ENCODE assay signal across 1 cellular context in genomic region chr1:1511533-1512285, GRCh38.
A peak's percentile ranks its signal among the peaks of the same experiment; 100 is the strongest.
TF ChIP-seq lines count a peak whose summit lies in the region.

ATAD3A (plus strand) TSS chr1:1512162; CDS start chr1:1512269, 107 bp downstream.

TF ChIP-seq in HepG2, 621 proteins besides CTCF, POLR2A, EP300 and RAD21 (continued from another document and continues in another):
- peak; percentile 68 for TF ChIP-seq HCFC1 (IDR thresholded peaks at IDR 0.05; ENCODE audit: low read depth, low read length)
- TF ChIP-seq CBX2 (IDR thresholded peaks at IDR 0.05; ENCODE audit: low read depth, low read length), result no peak
- TF ChIP-seq CBX2 (CRISPR knock-in tag; IDR thresholded peaks at IDR 0.05; ENCODE audit: low read depth), result no peak
- peak; percentile 54; the same call in 1 of the 2 replicates for TF ChIP-seq ZNF746 (CRISPR knock-in tag; IDR thresholded peaks at IDR 0.05)
- TF ChIP-seq CREBL2 (CRISPR knock-in tag; IDR thresholded peaks at IDR 0.05; ENCODE audit: borderline replicate concordance), result no peak
- TF ChIP-seq ZNF451 (CRISPR knock-in tag; IDR thresholded peaks at IDR 0.05), result peak; percentile 61; the same call in 1 of the 2 replicates
- TF ChIP-seq TGIF2 (CRISPR knock-in tag; IDR thresholded peaks at IDR 0.05), result peak; percentile 88
- TF ChIP-seq ZNF263 (CRISPR knock-in tag; IDR thresholded peaks at IDR 0.05), result 0 out of 2 replicates have a peak, but pooled peaks have one; percentile 1
- TF ChIP-seq GTF2F1 (IDR thresholded peaks at IDR 0.05; ENCODE audit: low read length), result no peak
- no peak for TF ChIP-seq SNAPC5 (CRISPR knock-in tag; IDR thresholded peaks at IDR 0.05; ENCODE audit: borderline replicate concordance)
- peak; percentile 92; the same call in 1 of the 2 replicates for TF ChIP-seq ZFP91 (CRISPR knock-in tag; IDR thresholded peaks at IDR 0.05; ENCODE audit: borderline replicate concordance)
- TF ChIP-seq PHF21A (CRISPR knock-in tag; IDR thresholded peaks at IDR 0.05), result peak; percentile 85
- TF ChIP-seq ZNF687 (CRISPR knock-in tag; IDR thresholded peaks at IDR 0.05), result peak; percentile 83
- TF ChIP-seq KLF16 (CRISPR knock-in tag; IDR thresholded peaks at IDR 0.05), result peak in 1 of 2 experiments; percentile 89; a peak in 1 of 4 replicates
- peak; percentile 81; the same call in 1 of the 2 replicates for TF ChIP-seq ZNF605 (CRISPR knock-in tag; IDR thresholded peaks at IDR 0.05)
- peak; percentile 83 for TF ChIP-seq ZNF280B (CRISPR knock-in tag; IDR thresholded peaks at IDR 0.05; ENCODE audit: borderline replicate concordance)
- no peak for TF ChIP-seq SAFB2 (CRISPR knock-in tag; IDR thresholded peaks at IDR 0.05; ENCODE audit: borderline replicate concordance, low read depth)
- peak; percentile 82 for TF ChIP-seq PHF5A (CRISPR knock-in tag; IDR thresholded peaks at IDR 0.05; ENCODE audit: low read depth, unreplicated experiment)
- TF ChIP-seq ZBTB37 (CRISPR knock-in tag; IDR thresholded peaks at IDR 0.05), result no peak
- TF ChIP-seq CBX1 (IDR thresholded peaks at IDR 0.05; ENCODE audit: low read depth), result peak; percentile 53
- peak; percentile 60; the same call in 1 of the 2 replicates for TF ChIP-seq FOXA3 (CRISPR knock-in tag; IDR thresholded peaks at IDR 0.05)
- TF ChIP-seq HNRNPLL (IDR thresholded peaks at IDR 0.05; ENCODE audit: low read depth, low read length, poor library complexity, severe bottlenecking), result peak; percentile 81
- TF ChIP-seq ATF2 (CRISPR knock-in tag; IDR thresholded peaks at IDR 0.05), result peak; percentile 84
- TF ChIP-seq ZNF18 (CRISPR knock-in tag; IDR thresholded peaks at IDR 0.05; ENCODE audit: insufficient replicate concordance), result peak; percentile 65
- peak; percentile 92 for TF ChIP-seq MYC (CRISPR knock-in tag; IDR thresholded peaks at IDR 0.05; ENCODE audit: borderline replicate concordance)
- 0 out of 2 replicates have a peak, but pooled peaks have one; percentile 49 for TF ChIP-seq POLR2AphosphoS2 (IDR thresholded peaks at IDR 0.05; ENCODE audit: low read depth, low read length)
- TF ChIP-seq ZNF282 (IDR thresholded peaks at IDR 0.05; ENCODE audit: partially characterized antibody), result no peak
- TF ChIP-seq PRMT3 (CRISPR knock-in tag; IDR thresholded peaks at IDR 0.05; ENCODE audit: borderline replicate concordance, low read depth), result no peak
- TF ChIP-seq SP5 (CRISPR knock-in tag; IDR thresholded peaks at IDR 0.05; ENCODE audit: borderline replicate concordance, low read depth), result peak; percentile 50; the same call in 1 of the 2 replicates
- TF ChIP-seq ASH2L (IDR thresholded peaks at IDR 0.05; ENCODE audit: insufficient read length, low read depth, low read length), result peak; percentile 93
- no peak for TF ChIP-seq THYN1 (CRISPR knock-in tag; IDR thresholded peaks at IDR 0.05; ENCODE audit: borderline replicate concordance, low read depth)
- TF ChIP-seq SIN3B (IDR thresholded peaks at IDR 0.05; ENCODE audit: low read length), result peak; percentile 71
- no peak for TF ChIP-seq ZNF362 (CRISPR knock-in tag; IDR thresholded peaks at IDR 0.05; ENCODE audit: borderline replicate concordance)
- no peak for TF ChIP-seq GLI4 (CRISPR knock-in tag; IDR thresholded peaks at IDR 0.05; ENCODE audit: borderline replicate concordance)
- TF ChIP-seq HMGXB3 (CRISPR knock-in tag; IDR thresholded peaks at IDR 0.05; ENCODE audit: borderline replicate concordance), result peak; percentile 88; the same call in 1 of the 2 replicates
- TF ChIP-seq TEAD3 (CRISPR knock-in tag; optimal IDR thresholded peaks at IDR 0.05; ENCODE audit: borderline replicate concordance), result peak; percentile 70
- TF ChIP-seq ZSCAN5A (CRISPR knock-in tag; IDR thresholded peaks at IDR 0.05; ENCODE audit: borderline replicate concordance), result 0 out of 2 replicates have a peak, but pooled peaks have one; percentile 20
